ENCODE assay signal across 1 cellular context in the genomic region with DNA sequence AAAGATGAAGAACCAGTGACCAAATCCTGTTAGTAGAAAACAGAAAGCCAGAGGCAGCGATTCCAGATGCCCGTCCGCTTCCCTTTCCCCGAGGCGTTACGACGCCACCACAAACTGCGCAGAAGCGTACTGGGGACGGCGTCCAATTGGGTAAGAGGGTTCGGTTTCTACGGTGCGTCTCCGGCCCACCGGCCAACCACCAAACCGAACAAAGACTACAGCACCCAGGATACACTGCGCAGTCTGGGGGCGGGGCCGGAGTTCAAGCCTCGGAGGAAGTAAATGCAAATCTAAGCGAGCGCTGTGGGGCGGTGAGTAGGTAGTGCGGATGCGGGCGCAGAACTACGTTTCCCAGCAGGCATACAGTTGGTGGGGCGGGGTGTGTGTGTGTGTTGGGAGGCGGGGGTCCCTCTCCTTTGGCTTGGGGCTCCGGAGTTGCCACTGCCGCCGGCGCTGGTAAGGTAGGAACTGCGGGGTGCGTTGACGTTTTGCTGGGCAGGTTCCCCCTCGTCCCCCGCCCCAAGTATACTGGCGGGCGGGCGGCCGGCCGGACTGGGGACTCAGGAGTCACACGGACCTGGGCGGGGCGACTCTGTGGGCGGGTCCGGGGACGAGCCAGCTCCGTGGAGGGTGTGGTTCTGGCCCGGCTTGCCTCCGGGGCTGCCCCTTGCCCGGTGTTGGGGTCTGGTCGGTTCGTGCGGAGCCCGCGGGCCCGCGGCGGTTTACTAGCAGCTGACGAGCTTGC.
A peak's percentile ranks its signal among the peaks of the same experiment; 100 is the strongest.
TF ChIP-seq lines count a peak whose summit lies in the region.

TSS of gene SWT1 (plus strand) at position 314 of the 745 bp plus-strand sequence. CDS start 3,675 bp downstream, outside the sequence.
TSS of gene TRMT1L (minus strand) at position 100 of the 745 bp plus-strand sequence. CDS start 241 bp downstream, outside the sequence.

TF ChIP-seq in K562, 482 proteins besides CTCF, POLR2A, EP300 and RAD21 (continued from another document and continues in another):
- TF ChIP-seq SMAD2 (IDR thresholded peaks at IDR 0.05; ENCODE audit: low read depth, low read length) (no peak), MYBL2 (IDR thresholded peaks at IDR 0.05; ENCODE audit: low read depth) (no peak), MYBL2 (CRISPR knock-in tag; IDR thresholded peaks at IDR 0.05; ENCODE audit: borderline replicate concordance) (no peak), ZNF12 (CRISPR knock-in tag; IDR thresholded peaks at IDR 0.05) (0 out of 2 replicates have a peak, but pooled peaks have one; percentile 47), ZBTB43 (CRISPR knock-in tag; IDR thresholded peaks at IDR 0.05) (no peak), HDAC3 (IDR thresholded peaks at IDR 0.05; ENCODE audit: borderline replicate concordance, partially characterized antibody) (no peak), HMGN3 (IDR thresholded peaks at IDR 0.05; ENCODE audit: borderline replicate concordance, extremely low read depth, insufficient read length, low read depth, low read length) (peak; percentile 78), KLF10 (CRISPR knock-in tag; IDR thresholded peaks at IDR 0.05) (no peak), RFX7 (CRISPR knock-in tag; IDR thresholded peaks at IDR 0.05) (no peak), TRIM24 (IDR thresholded peaks at IDR 0.05) (peak in 1 of 2 experiments; percentile 71; a peak in 1 of 4 replicates), ELF4 (CRISPR knock-in tag; IDR thresholded peaks at IDR 0.05) (0 out of 2 replicates have a peak, but pooled peaks have one; percentile 8), ZNF644 (tag; IDR thresholded peaks at IDR 0.05; ENCODE audit: low read depth) (no peak; the same call in 1 of the 2 replicates), ZFP36 (IDR thresholded peaks at IDR 0.05; ENCODE audit: low read depth, low read length, partially characterized antibody) (peak; percentile 13), EZH2 (IDR thresholded peaks at IDR 0.05; ENCODE audit: borderline replicate concordance, low read depth, low read length) (no peak), POU5F1 (IDR thresholded peaks at IDR 0.05; ENCODE audit: borderline replicate concordance, low read depth, low read length, partially characterized antibody) (peak; percentile 56), ZNF318 (IDR thresholded peaks at IDR 0.05; ENCODE audit: borderline replicate concordance in 1 of 2, low read depth in 1 of 2) (no peak), TGIF2 (CRISPR knock-in tag; IDR thresholded peaks at IDR 0.05) (no peak), NRF1 (conservative IDR thresholded peaks at IDR 0.05 in 1 of 2, IDR thresholded peaks at IDR 0.05 in 1 of 2) (peak; percentile 91 to 93), PRMT5 (CRISPR knock-in tag; IDR thresholded peaks at IDR 0.05) (no peak), ZNF140 (CRISPR knock-in tag; IDR thresholded peaks at IDR 0.05) (no peak), SMAD3 (CRISPR knock-in tag; conservative IDR thresholded peaks at IDR 0.05) (no peak), VEZF1 (CRISPR knock-in tag; IDR thresholded peaks at IDR 0.05) (peak; percentile 96), TEAD1 (CRISPR knock-in tag; IDR thresholded peaks at IDR 0.05) (no peak), HDAC8 (tag; IDR thresholded peaks at IDR 0.05) (no peak), ZNF780A (CRISPR knock-in tag; IDR thresholded peaks at IDR 0.05) (no peak), ZNF41 (CRISPR knock-in tag; conservative IDR thresholded peaks at IDR 0.05) (no peak), HIVEP1 (CRISPR knock-in tag; IDR thresholded peaks at IDR 0.05) (no peak), ETV1 (tag; conservative IDR thresholded peaks at IDR 0.05; ENCODE audit: low read depth) (peak; percentile 62)
- TF ChIP-seq, protein P1, sequence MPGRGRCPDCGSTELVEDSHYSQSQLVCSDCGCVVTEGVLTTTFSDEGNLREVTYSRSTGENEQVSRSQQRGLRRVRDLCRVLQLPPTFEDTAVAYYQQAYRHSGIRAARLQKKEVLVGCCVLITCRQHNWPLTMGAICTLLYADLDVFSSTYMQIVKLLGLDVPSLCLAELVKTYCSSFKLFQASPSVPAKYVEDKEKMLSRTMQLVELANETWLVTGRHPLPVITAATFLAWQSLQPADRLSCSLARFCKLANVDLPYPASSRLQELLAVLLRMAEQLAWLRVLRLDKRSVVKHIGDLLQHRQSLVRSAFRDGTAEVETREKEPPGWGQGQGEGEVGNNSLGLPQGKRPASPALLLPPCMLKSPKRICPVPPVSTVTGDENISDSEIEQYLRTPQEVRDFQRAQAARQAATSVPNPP (IDR thresholded peaks at IDR 0.05; ENCODE audit: borderline replicate concordance, insufficient read depth, insufficient read length), result no peak
- TF ChIP-seq, protein P2, sequence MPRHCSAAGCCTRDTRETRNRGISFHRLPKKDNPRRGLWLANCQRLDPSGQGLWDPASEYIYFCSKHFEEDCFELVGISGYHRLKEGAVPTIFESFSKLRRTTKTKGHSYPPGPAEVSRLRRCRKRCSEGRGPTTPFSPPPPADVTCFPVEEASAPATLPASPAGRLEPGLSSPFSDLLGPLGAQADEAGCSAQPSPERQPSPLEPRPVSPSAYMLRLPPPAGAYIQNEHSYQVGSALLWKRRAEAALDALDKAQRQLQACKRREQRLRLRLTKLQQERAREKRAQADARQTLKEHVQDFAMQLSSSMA (CRISPR knock-in tag; IDR thresholded peaks at IDR 0.05), result no peak
- TF ChIP-seq, protein P3, sequence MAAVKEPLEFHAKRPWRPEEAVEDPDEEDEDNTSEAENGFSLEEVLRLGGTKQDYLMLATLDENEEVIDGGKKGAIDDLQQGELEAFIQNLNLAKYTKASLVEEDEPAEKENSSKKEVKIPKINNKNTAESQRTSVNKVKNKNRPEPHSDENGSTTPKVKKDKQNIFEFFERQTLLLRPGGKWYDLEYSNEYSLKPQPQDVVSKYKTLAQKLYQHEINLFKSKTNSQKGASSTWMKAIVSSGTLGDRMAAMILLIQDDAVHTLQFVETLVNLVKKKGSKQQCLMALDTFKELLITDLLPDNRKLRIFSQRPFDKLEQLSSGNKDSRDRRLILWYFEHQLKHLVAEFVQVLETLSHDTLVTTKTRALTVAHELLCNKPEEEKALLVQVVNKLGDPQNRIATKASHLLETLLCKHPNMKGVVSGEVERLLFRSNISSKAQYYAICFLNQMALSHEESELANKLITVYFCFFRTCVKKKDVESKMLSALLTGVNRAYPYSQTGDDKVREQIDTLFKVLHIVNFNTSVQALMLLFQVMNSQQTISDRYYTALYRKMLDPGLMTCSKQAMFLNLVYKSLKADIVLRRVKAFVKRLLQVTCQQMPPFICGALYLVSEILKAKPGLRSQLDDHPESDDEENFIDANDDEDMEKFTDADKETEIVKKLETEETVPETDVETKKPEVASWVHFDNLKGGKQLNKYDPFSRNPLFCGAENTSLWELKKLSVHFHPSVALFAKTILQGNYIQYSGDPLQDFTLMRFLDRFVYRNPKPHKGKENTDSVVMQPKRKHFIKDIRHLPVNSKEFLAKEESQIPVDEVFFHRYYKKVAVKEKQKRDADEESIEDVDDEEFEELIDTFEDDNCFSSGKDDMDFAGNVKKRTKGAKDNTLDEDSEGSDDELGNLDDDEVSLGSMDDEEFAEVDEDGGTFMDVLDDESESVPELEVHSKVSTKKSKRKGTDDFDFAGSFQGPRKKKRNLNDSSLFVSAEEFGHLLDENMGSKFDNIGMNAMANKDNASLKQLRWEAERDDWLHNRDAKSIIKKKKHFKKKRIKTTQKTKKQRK (IDR thresholded peaks at IDR 0.05; ENCODE audit: borderline replicate concordance, low read depth, low read length), result no peak
- TF ChIP-seq, protein P4, sequence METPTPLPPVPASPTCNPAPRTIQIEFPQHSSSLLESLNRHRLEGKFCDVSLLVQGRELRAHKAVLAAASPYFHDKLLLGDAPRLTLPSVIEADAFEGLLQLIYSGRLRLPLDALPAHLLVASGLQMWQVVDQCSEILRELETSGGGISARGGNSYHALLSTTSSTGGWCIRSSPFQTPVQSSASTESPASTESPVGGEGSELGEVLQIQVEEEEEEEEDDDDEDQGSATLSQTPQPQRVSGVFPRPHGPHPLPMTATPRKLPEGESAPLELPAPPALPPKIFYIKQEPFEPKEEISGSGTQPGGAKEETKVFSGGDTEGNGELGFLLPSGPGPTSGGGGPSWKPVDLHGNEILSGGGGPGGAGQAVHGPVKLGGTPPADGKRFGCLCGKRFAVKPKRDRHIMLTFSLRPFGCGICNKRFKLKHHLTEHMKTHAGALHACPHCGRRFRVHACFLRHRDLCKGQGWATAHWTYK (CRISPR knock-in tag; IDR thresholded peaks at IDR 0.05), result peak; percentile 80; the same call in 1 of the 2 replicates
- TF ChIP-seq, protein P5, sequence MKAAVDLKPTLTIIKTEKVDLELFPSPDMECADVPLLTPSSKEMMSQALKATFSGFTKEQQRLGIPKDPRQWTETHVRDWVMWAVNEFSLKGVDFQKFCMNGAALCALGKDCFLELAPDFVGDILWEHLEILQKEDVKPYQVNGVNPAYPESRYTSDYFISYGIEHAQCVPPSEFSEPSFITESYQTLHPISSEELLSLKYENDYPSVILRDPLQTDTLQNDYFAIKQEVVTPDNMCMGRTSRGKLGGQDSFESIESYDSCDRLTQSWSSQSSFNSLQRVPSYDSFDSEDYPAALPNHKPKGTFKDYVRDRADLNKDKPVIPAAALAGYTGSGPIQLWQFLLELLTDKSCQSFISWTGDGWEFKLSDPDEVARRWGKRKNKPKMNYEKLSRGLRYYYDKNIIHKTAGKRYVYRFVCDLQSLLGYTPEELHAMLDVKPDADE (conservative IDR thresholded peaks at IDR 0.05; ENCODE audit: control insufficient read depth, low read depth, low read length), result peak; percentile 97; the same call in 1 of the 2 replicates
- TF ChIP-seq, protein P6, sequence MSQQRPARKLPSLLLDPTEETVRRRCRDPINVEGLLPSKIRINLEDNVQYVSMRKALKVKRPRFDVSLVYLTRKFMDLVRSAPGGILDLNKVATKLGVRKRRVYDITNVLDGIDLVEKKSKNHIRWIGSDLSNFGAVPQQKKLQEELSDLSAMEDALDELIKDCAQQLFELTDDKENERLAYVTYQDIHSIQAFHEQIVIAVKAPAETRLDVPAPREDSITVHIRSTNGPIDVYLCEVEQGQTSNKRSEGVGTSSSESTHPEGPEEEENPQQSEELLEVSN (IDR thresholded peaks at IDR 0.05; ENCODE audit: borderline replicate concordance in 1 of 2, extremely low read depth in 1 of 2, insufficient read depth in 1 of 2, insufficient read length in 1 of 2, low read depth in 1 of 2, low read length in 1 of 2, poor library complexity in 1 of 2, severe bottlenecking in 1 of 2), result peak; percentile 8 to 50
